In genomic region chr2:189379287-189379630, GRCh38 we compare ENCODE assay signal across 11 cellular contexts.
DNase-seq lines count a peak whose midpoint lies in the region; ATAC-seq, FAIRE-seq and TF ChIP-seq lines count a peak whose summit lies in the region.
"Had no signal": no experiment of that assay in that cellular context is flagged by ENCODE, and none has a peak within 500 bp of the region (broad histone marks: within the 10 kb centered on the region; RNA-seq: fewer than 3 reads in every experiment).

No MANE protein-coding gene starts in this region.

- H3K4me1 ChIP-seq in PC-3 (ENCODE audit: insufficient read depth, low read length) (peaks cover 31% of the 10 kb centered on the region), endothelial cell of umbilical vein (ENCODE audit: control insufficient read depth, extremely low read depth, insufficient read depth, low read length) (peaks cover 4% of the 10 kb centered on the region), osteoblast (ENCODE audit: insufficient read depth, low read length) (peaks cover 27% of the 10 kb centered on the region), ascending aorta (peaks cover 0 to 7% of the 10 kb centered on the region in 2 donors)
- H3K4me1 ChIP-seq in effector memory CD4-positive, alpha-beta T cell (ENCODE audit: control insufficient read depth, insufficient read depth, low read length, poor library complexity, severe bottlenecking) = no peaks in the 10 kb centered on the region

- H2AFZ ChIP-seq in PC-3 (ENCODE audit: low read length) (peak overlapping the region; percentile 67), endothelial cell of umbilical vein (ENCODE audit: low read depth, low read length) (peak overlapping the region; percentile 59), osteoblast (ENCODE audit: low read length) (peak overlapping the region; percentile 43)

- BruUV-seq in PC-3 (replicated peaks; lab: Mats Ljungman, UMichigan) (no TSS peak), endothelial cell of umbilical vein (replicated peaks; lab: Mats Ljungman, UMichigan) (no TSS peak)

- CTCF ChIA-PET in PC-3 (lab: Charles Lee) (interaction anchor here (0.6 kb wide), 1 partner anchor 17 kb away, joined by 6 read pairs; no protein-coding TSS in a partner anchor), endothelial cell of umbilical vein (lab: Charles Lee) (interaction anchor here (1.0 to 2.9 kb wide), 3 partner anchors 12 to 33 kb away, joined by 3 to 9 read pairs (median 3); no protein-coding TSS in a partner anchor), GM10248 (lab: Yijun Ruan, JAX) (interaction anchor here (1.2 kb wide), 1 partner anchor 13 kb away, joined by 3 read pairs; no protein-coding TSS in a partner anchor)

- H4K20me1 ChIP-seq in PC-3 (ENCODE audit: low read length) (no peaks in the 10 kb centered on the region), endothelial cell of umbilical vein (replicated peaks; ENCODE audit: control insufficient read depth, extremely low read depth, insufficient read depth, low read length) (no peaks in the 10 kb centered on the region), osteoblast (ENCODE audit: insufficient read depth, low read length) (no peaks in the 10 kb centered on the region)

- POLR2A ChIA-PET in PC-3 (lab: Charles Lee; ENCODE audit: unreplicated experiment) = interaction anchor here (0.6 kb wide), 1 partner anchor 591 kb away, joined by 8 read pairs; no protein-coding TSS in a partner anchor
- POLR2A ChIA-PET in endothelial cell of umbilical vein (lab: Charles Lee) = no interaction called here
- POLR2A ChIA-PET in GM10248 (lab: Yijun Ruan, JAX) = no interaction called here

- H3K79me2 ChIP-seq in PC-3 (ENCODE audit: low read length) (no peaks in the 10 kb centered on the region), endothelial cell of umbilical vein (ENCODE audit: control insufficient read depth, insufficient read depth, low read length) (no peaks in the 10 kb centered on the region), osteoblast (ENCODE audit: insufficient read depth, low read length) (no peaks in the 10 kb centered on the region)

- no peaks in the 10 kb centered on the region for H3K27me3 ChIP-seq in PC-3 (ENCODE audit: low read length)
- no peaks in the 10 kb centered on the region for H3K27me3 ChIP-seq in endothelial cell of umbilical vein (ENCODE audit: control insufficient read depth in 2 of 2, insufficient read depth in 2 of 2, low read length in 2 of 2)
- no peaks in the 10 kb centered on the region for H3K27me3 ChIP-seq in osteoblast (ENCODE audit: insufficient read depth, low read length)
- no peaks in the 10 kb centered on the region for H3K27me3 ChIP-seq in ascending aorta
- H3K27me3 ChIP-seq in effector memory CD4-positive, alpha-beta T cell (replicated peaks; ENCODE audit: control insufficient read depth, insufficient read depth, low read length, poor library complexity, severe bottlenecking) = no peaks in the 10 kb centered on the region

- intact Hi-C loops in PC-3 (cut with micrococcal nuclease) (no loop called here), endothelial cell of umbilical vein (cut with micrococcal nuclease) (no loop called here), ascending aorta (cut with DNase I) (loop anchor here (10.0 kb wide), 1 partner anchor 176 kb away; no protein-coding TSS in a partner anchor)

- ATAC-seq in PC-3 = peak; percentile 50
- ATAC-seq: activated T-cell treated with anti-CD3 and anti-CD28 coated beads, Interleukin-2, amount 50 U/mL, for 4 hours had no signal

- H3F3A ChIP-seq in PC-3 (ENCODE audit: low read length, unreplicated experiment) = peaks cover 4% of the 10 kb centered on the region

- no peaks in the 10 kb centered on the region for H3K9me2 ChIP-seq in PC-3 (replicated peaks; ENCODE audit: low read length)

- no peak for FAIRE-seq in endothelial cell of umbilical vein (lab: Jason Lieb, UNC)

- no peaks in the 10 kb centered on the region for H3K9me1 ChIP-seq in endothelial cell of umbilical vein (replicated peaks; ENCODE audit: control insufficient read depth, extremely low read depth, insufficient read depth, low read length)

- TF ChIP-seq CTCF in PC-3 (conservative IDR thresholded peaks at IDR 0.05; ENCODE audit: low read depth, low read length) = no peak
- TF ChIP-seq CTCF in endothelial cell of umbilical vein (IDR thresholded peaks at IDR 0.05; ENCODE audit: extremely low read depth in 1 of 2, insufficient read depth in 1 of 2, low read depth in 1 of 2, low read length in 2 of 2) = no peak
- no peak for TF ChIP-seq CTCF in osteoblast (IDR thresholded peaks at IDR 0.05; ENCODE audit: extremely low read depth, low read depth, low read length)
- no peak for TF ChIP-seq CTCF in ascending aorta (IDR thresholded peaks at IDR 0.05)
- no peak for TF ChIP-seq CTCF in GM13977 (IDR thresholded peaks at IDR 0.05; ENCODE audit: extremely low read depth, insufficient read depth, missing control alignments)
- no peak for TF ChIP-seq CTCF in GM10248 (IDR thresholded peaks at IDR 0.05; ENCODE audit: control extremely low read depth, extremely low read depth, low read depth, missing control alignments)

- in situ Hi-C loops in GM13977 (cut with MboI; ENCODE audit: low pct_unique_long_range_greater_than_20kb, low sequenced_read_pairs, unreplicated experiment) = no loop called here

- dilution Hi-C loops in endothelial cell of umbilical vein (cut with MboI; ENCODE audit: extremely low pct_ligation_motif_present, low sequenced_read_pairs) = no loop called here

- H3K4me3 ChIP-seq in PC-3 (ENCODE audit: low read length) (peak overlapping the region; percentile 48; the same call in 1 of the 2 replicates), endothelial cell of umbilical vein (replicated peaks in 1 of 3; ENCODE audit: insufficient read depth in 1 of 3, low read depth in 1 of 3, low read length in 3 of 3) (no peak overlapping the region), osteoblast (ENCODE audit: insufficient read depth, low read length) (peak overlapping the region; percentile 53), ascending aorta (peak overlapping the region in 1 of 2 donors; percentile 22)
- no peak overlapping the region for H3K4me3 ChIP-seq in effector memory CD4-positive, alpha-beta T cell (ENCODE audit: insufficient read depth, low read depth, low read length, poor library complexity, severe bottlenecking)

- H3K9ac ChIP-seq in PC-3 (ENCODE audit: low read length) (peak overlapping the region; percentile 12), endothelial cell of umbilical vein (replicated peaks; ENCODE audit: extremely low read depth, insufficient read depth, low read length) (no peak overlapping the region)

- H3K4me2 ChIP-seq in PC-3 (ENCODE audit: low read length) (peak overlapping the region; percentile 83), endothelial cell of umbilical vein (ENCODE audit: insufficient read depth, low read length) (no peak overlapping the region), osteoblast (ENCODE audit: insufficient read depth, low read length) (peak overlapping the region; percentile 85)

- H3K27ac ChIP-seq in PC-3 (ENCODE audit: low read length) (peak overlapping the region; percentile 45), endothelial cell of umbilical vein (ENCODE audit: insufficient read depth, low read depth, low read length) (no peak overlapping the region), osteoblast (ENCODE audit: low read depth, low read length) (peak overlapping the region; percentile 89), ascending aorta (peak overlapping the region in 1 of 2 donors; percentile 13)
- no peak overlapping the region for H3K27ac ChIP-seq in effector memory CD4-positive, alpha-beta T cell (ENCODE audit: insufficient read depth, low read length, poor library complexity, severe bottlenecking)

- TF ChIP-seq POLR2A in endothelial cell of umbilical vein (IDR thresholded peaks at IDR 0.05; ENCODE audit: low read depth, low read length) = no peak

- H3K36me3 ChIP-seq in PC-3 (ENCODE audit: low read depth, low read length) (no peaks in the 10 kb centered on the region), endothelial cell of umbilical vein (ENCODE audit: control insufficient read depth in 2 of 2, extremely low read depth in 1 of 2, insufficient read depth in 2 of 2, low read length in 2 of 2) (no peaks in the 10 kb centered on the region), osteoblast (ENCODE audit: insufficient read depth, low read length) (no peaks in the 10 kb centered on the region), ascending aorta (no peaks in the 10 kb centered on the region)
- no peaks in the 10 kb centered on the region for H3K36me3 ChIP-seq in effector memory CD4-positive, alpha-beta T cell (ENCODE audit: control insufficient read depth, insufficient read depth, low read length)

- H3K9me3 ChIP-seq in PC-3 (ENCODE audit: low read length) (no peaks in the 10 kb centered on the region), endothelial cell of umbilical vein (replicated peaks; ENCODE audit: control insufficient read depth, insufficient read depth, low read length) (no peaks in the 10 kb centered on the region), osteoblast (ENCODE audit: low read depth, low read length) (no peaks in the 10 kb centered on the region), ascending aorta (no peaks in the 10 kb centered on the region)
- no peaks in the 10 kb centered on the region for H3K9me3 ChIP-seq in effector memory CD4-positive, alpha-beta T cell (ENCODE audit: control insufficient read depth, low read length)

- DNase-seq in GM03348 (ENCODE audit: low spot score) (peak; percentile 43), PC-3 (peak; percentile 62), endothelial cell of umbilical vein (ENCODE audit: low read depth, low spot score) (no peak), osteoblast (ENCODE audit: insufficient read length, low spot score, missing footprints) (no peak), ascending aorta (ENCODE audit: low spot score in 2 of 2) (no peak), GM13977 (ENCODE audit: low spot score) (no peak), GM10248 (ENCODE audit: extremely low spot score) (no peak)
- no peak for DNase-seq in effector memory CD4-positive, alpha-beta T cell
- DNase-seq: activated T-cell treated with anti-CD3 and anti-CD28 coated beads, Interleukin-2, amount 50 U/mL, for 4 hours; DMS153; NCI-H1048 had no signal

TF ChIP-seq in endothelial cell of umbilical vein, 7 proteins besides CTCF, POLR2A, EP300 and RAD21:
- TF ChIP-seq, protein P1, sequence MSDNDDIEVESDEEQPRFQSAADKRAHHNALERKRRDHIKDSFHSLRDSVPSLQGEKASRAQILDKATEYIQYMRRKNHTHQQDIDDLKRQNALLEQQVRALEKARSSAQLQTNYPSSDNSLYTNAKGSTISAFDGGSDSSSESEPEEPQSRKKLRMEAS (IDR thresholded peaks at IDR 0.05; ENCODE audit: insufficient read depth, insufficient read length) = no peak
- TF ChIP-seq MYC (IDR thresholded peaks at IDR 0.05; ENCODE audit: low read depth, low read length) (no peak), GATA2 (IDR thresholded peaks at IDR 0.05; ENCODE audit: insufficient read depth, insufficient read length, low read depth, low read length) (no peak), EZH2 (IDR thresholded peaks at IDR 0.05; ENCODE audit: borderline replicate concordance, low read depth, low read length, severe bottlenecking) (no peak), JUN (IDR thresholded peaks at IDR 0.05; ENCODE audit: borderline replicate concordance, insufficient read depth, insufficient read length, low read depth) (no peak), FOS (IDR thresholded peaks at IDR 0.05; ENCODE audit: borderline replicate concordance, insufficient read depth, low read length) (no peak), POLR2AphosphoS5 (IDR thresholded peaks at IDR 0.05; ENCODE audit: insufficient read depth, low read depth, low read length) (no peak)

Comparison
In these comparisons a context has a peak if more than half of its experiments do, and no peak if none do; other contexts are left out.
1. DNase-seq: peak in GM03348 (single experiment) and PC-3 (single experiment); none in endothelial cell of umbilical vein (single experiment), osteoblast (single experiment), ascending aorta (0 of 2), GM13977 (single experiment), effector memory CD4-positive, alpha-beta T cell (0 of 3) and GM10248 (single experiment).
2. H3K27ac ChIP-seq: peak in PC-3 (single experiment) and osteoblast (single experiment); none in endothelial cell of umbilical vein (single experiment) and effector memory CD4-positive, alpha-beta T cell (single experiment).
3. H3K4me3 ChIP-seq: peak in PC-3 (single experiment) and osteoblast (single experiment); none in endothelial cell of umbilical vein (0 of 3) and effector memory CD4-positive, alpha-beta T cell (single experiment).
4. Peak in every context shown above with its lines, with median percentiles within 50 percentile points of each other: H2AFZ ChIP-seq.